In the genomic region with DNA sequence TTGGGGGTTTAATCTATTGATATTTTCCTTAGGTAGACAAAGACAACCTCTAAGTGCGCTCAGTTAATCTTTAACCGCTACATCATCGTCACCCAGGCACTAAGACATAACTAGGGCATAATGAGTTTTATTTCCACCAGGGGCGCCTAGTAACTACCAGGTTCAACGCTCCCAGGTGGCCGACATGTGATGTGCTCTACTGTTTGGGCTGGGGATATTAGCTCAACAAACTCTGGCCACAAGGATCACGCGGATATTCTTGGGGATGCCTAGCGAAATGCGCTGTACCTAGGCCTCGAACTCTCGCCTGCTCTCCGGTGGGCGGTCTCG, we compare ENCODE assay signal across 8 cellular contexts. TPM values are rescaled to one million over a fixed set of nuclear protein-coding genes. Genes with fewer than 3 reads are reported as not detected.
DNase-seq lines count a peak whose midpoint lies in the region; ATAC-seq, FAIRE-seq and TF ChIP-seq lines count a peak whose summit lies in the region.

No MANE protein-coding gene starts in this region.

- H3K27ac Mint-ChIP-seq in CD4-positive, CD25-positive, alpha-beta regulatory T cell: peak overlapping the region; percentile 99 to 100 (median 100)
- H3K27ac Mint-ChIP-seq in activated CD8-positive, alpha-beta T cell treated with anti-CD3 and anti-CD28 coated beads, Interleukin-2, amount 10 ng/mL, durations not matched to agents 7 days and 5 days: peak overlapping the region; percentile 98

- H3K27me3 Mint-ChIP-seq in CD4-positive, CD25-positive, alpha-beta regulatory T cell: peaks cover 9% of the 10 kb centered on the region
- H3K27me3 Mint-ChIP-seq in activated CD8-positive, alpha-beta T cell treated with anti-CD3 and anti-CD28 coated beads, Interleukin-2, amount 10 ng/mL, durations not matched to agents 7 days and 5 days (ENCODE audit: low read depth): no peaks in the 10 kb centered on the region

- POLR2A ChIA-PET in activated CD8-positive, alpha-beta T cell treated with anti-CD3 and anti-CD28 coated beads, Interleukin-2, amount 10 ng/mL, durations not matched to agents 7 days and 5 days (lab: Charles Lee): interaction anchor here (0.7 to 1.5 kb wide), 5 partner anchors 34 to 433 kb away, joined by 3 to 8 read pairs (median 3); a partner anchor contains a TSS

- CTCF ChIA-PET in activated CD8-positive, alpha-beta T cell treated with anti-CD3 and anti-CD28 coated beads, Interleukin-2, amount 10 ng/mL, durations not matched to agents 7 days and 5 days (lab: Charles Lee): interaction anchor here (0.6 to 2.0 kb wide), 12 partner anchors 15 to 152 kb away, joined by 3 to 6 read pairs (median 4); a partner anchor contains a TSS

- peaks cover 43% of the 10 kb centered on the region for H3K4me1 ChIP-seq in CD4-positive, CD25-positive, alpha-beta regulatory T cell (ENCODE audit: control insufficient read depth, insufficient read depth, low read length, poor library complexity, severe bottlenecking)
- H3K4me1 ChIP-seq in pancreas: peaks cover 5 to 17% (median 14%) of the 10 kb centered on the region in 3 donors

- FAIRE-seq in pancreas (lab: Jason Lieb, UNC): no peak

- no peaks in the 10 kb centered on the region for H3K9me3 Mint-ChIP-seq in CD4-positive, CD25-positive, alpha-beta regulatory T cell
- no peaks in the 10 kb centered on the region for H3K9me3 Mint-ChIP-seq in activated CD8-positive, alpha-beta T cell treated with anti-CD3 and anti-CD28 coated beads, Interleukin-2, amount 10 ng/mL, durations not matched to agents 7 days and 5 days (ENCODE audit: insufficient read depth)

- peak; percentile 54 to 58 for ATAC-seq in CD4-positive, CD25-positive, alpha-beta regulatory T cell (ENCODE audit: low read depth in 2 of 2)
- peak; percentile 58 for ATAC-seq in GM18907 (IDR thresholded peaks at IDR 0.05; ENCODE audit: unreplicated experiment)
- peak; percentile 41 for ATAC-seq in HG03108 (IDR thresholded peaks at IDR 0.05; ENCODE audit: unreplicated experiment)
- ATAC-seq in activated CD8-positive, alpha-beta T cell treated with anti-CD3 and anti-CD28 coated beads, Interleukin-2, amount 10 ng/mL, durations not matched to agents 7 days and 5 days: peak; percentile 58
- peak; percentile 52 to 64 (median 60) for ATAC-seq in pancreas

- peaks cover 4% of the 10 kb centered on the region for H3K36me3 Mint-ChIP-seq in CD4-positive, CD25-positive, alpha-beta regulatory T cell
- H3K36me3 Mint-ChIP-seq in activated CD8-positive, alpha-beta T cell treated with anti-CD3 and anti-CD28 coated beads, Interleukin-2, amount 10 ng/mL, durations not matched to agents 7 days and 5 days (ENCODE audit: low read depth): peaks cover 6% of the 10 kb centered on the region

- peak overlapping the region; percentile 96 to 99 (median 98) for H3K4me3 Mint-ChIP-seq in CD4-positive, CD25-positive, alpha-beta regulatory T cell
- H3K4me3 Mint-ChIP-seq in activated CD8-positive, alpha-beta T cell treated with anti-CD3 and anti-CD28 coated beads, Interleukin-2, amount 10 ng/mL, durations not matched to agents 7 days and 5 days: peak overlapping the region; percentile 89

- intact Hi-C loops in pancreas (cut with DNase I): no loop called here

- H3K9me3 ChIP-seq in CD4-positive, CD25-positive, alpha-beta regulatory T cell (ENCODE audit: control insufficient read depth in 2 of 2, low read length in 2 of 2): no peaks in the 10 kb centered on the region
- no peaks in the 10 kb centered on the region for H3K9me3 ChIP-seq in pancreas

- H3K4me3 ChIP-seq in CD4-positive, CD25-positive, alpha-beta regulatory T cell (ENCODE audit: low read depth, low read length): peak overlapping the region; percentile 90
- peak overlapping the region; percentile 92 for H3K4me3 ChIP-seq in fibroblast of villous mesenchyme (ENCODE audit: low read depth, low read length)
- H3K4me3 ChIP-seq in pancreas: peak overlapping the region; percentile 67 to 88 (median 80)

- TF ChIP-seq CTCF in fibroblast of villous mesenchyme (IDR thresholded peaks at IDR 0.05; ENCODE audit: insufficient read depth, low read depth, low read length) (peak; percentile 34), pancreas (IDR thresholded peaks at IDR 0.05) (peak in 2 of 4 donors; percentile 7 to 21)

- peak; percentile 62 to 91 (median 83) for DNase-seq in CD4-positive, CD25-positive, alpha-beta regulatory T cell
- DNase-seq in NCI-H510A (lab: John Stamatoyannopoulos, UW) (peak; percentile 25), fibroblast of villous mesenchyme (ENCODE audit: low read depth) (no peak), pancreas (peak in 1 of 6 donors; percentile 70), superior temporal gyrus (ENCODE audit: extremely low spot score) (no peak)
- DNase-seq in activated CD8-positive, alpha-beta T cell treated with anti-CD3 and anti-CD28 coated beads, Interleukin-2, amount 10 ng/mL, durations not matched to agents 7 days and 5 days: peak; percentile 83

- 0 to 1% methylated on average over 15 of the region's 15 CpGs for WGBS in pancreas, 2 donors

- peak overlapping the region; percentile 97 for H3K27ac ChIP-seq in CD4-positive, CD25-positive, alpha-beta regulatory T cell (ENCODE audit: insufficient read depth, low read length, poor library complexity, severe bottlenecking)
- peak overlapping the region; percentile 93 to 99 (median 98) for H3K27ac ChIP-seq in pancreas

- H3K27me3 ChIP-seq in CD4-positive, CD25-positive, alpha-beta regulatory T cell (ENCODE audit: control insufficient read depth, insufficient read depth, low read length): no peaks in the 10 kb centered on the region
- H3K27me3 ChIP-seq in pancreas: no peaks in the 10 kb centered on the region

- H3K36me3 ChIP-seq in CD4-positive, CD25-positive, alpha-beta regulatory T cell (ENCODE audit: control insufficient read depth, insufficient read depth, low read length): no peaks in the 10 kb centered on the region
- H3K36me3 ChIP-seq in pancreas: no peaks in the 10 kb centered on the region

- peaks cover 27 to 66% (median 58%) of the 10 kb centered on the region in 4 donors for H3K4me1 Mint-ChIP-seq in CD4-positive, CD25-positive, alpha-beta regulatory T cell
- peaks cover 50% of the 10 kb centered on the region for H3K4me1 Mint-ChIP-seq in activated CD8-positive, alpha-beta T cell treated with anti-CD3 and anti-CD28 coated beads, Interleukin-2, amount 10 ng/mL, durations not matched to agents 7 days and 5 days (ENCODE audit: low read depth)

RNA-seq across cellular contexts. Expression of a gene that starts 0.9 kb away (rescaled TPM):
- 19.1 TPM for total RNA-seq in CD4-positive, CD25-positive, alpha-beta regulatory T cell
- 10 to 100 TPM; 14.8 to 19.2 (median 15.5) TPM for polyA plus RNA-seq in CD4-positive, CD25-positive, alpha-beta regulatory T cell
- 1 to 10 TPM; 6.7 TPM for total RNA-seq in activated CD8-positive, alpha-beta T cell treated with anti-CD3 and anti-CD28 coated beads, Interleukin-2, amount 10 ng/mL, durations not matched to agents 7 days and 5 days
- total RNA-seq in fibroblast of villous mesenchyme: 11.3 and 14.7 TPM in 2 replicates
- 1 to 10 TPM; 4.0 to 7.5 (median 4.7) TPM for total RNA-seq in pancreas
- polyA plus RNA-seq in pancreas: 1 to 10 TPM; 2.4 to 5.0 TPM

Comparison
In these comparisons a context has a peak if more than half of its experiments do, and no peak if none do; other contexts are left out.
1. DNase-seq: peak in CD4-positive, CD25-positive, alpha-beta regulatory T cell (3 of 3), NCI-H510A (single experiment) and activated CD8-positive, alpha-beta T cell treated with anti-CD3 and anti-CD28 coated beads, Interleukin-2, amount 10 ng/mL, durations not matched to agents 7 days and 5 days (single experiment); none in fibroblast of villous mesenchyme (single experiment) and superior temporal gyrus (single experiment).
2. Peak in every context shown above with its lines, with median percentiles within 50 percentile points of each other: ATAC-seq and H3K4me3 ChIP-seq.